17 cellular contexts compared by ENCODE assay signal in genomic region chr6:75290136-75290535, GRCh38.
"Had no signal": no experiment of that assay in that cellular context is flagged by ENCODE, and none has a peak within 500 bp of the region (broad histone marks: within the 10 kb centered on the region; RNA-seq: fewer than 3 reads in every experiment).

No MANE protein-coding gene starts in this region.

- H3K27me3 ChIP-seq: cardiac muscle cell, neutrophil, upper lobe of left lung had no signal

- H2AFZ ChIP-seq: parathyroid adenoma had no signal

- H3K27ac Mint-ChIP-seq: activated CD4-positive, alpha-beta T cell treated with anti-CD3 and anti-CD28 coated beads, Interleukin-2, amount 10 ng/mL, durations not matched to agents 7 days and 5 days; activated CD8-positive, alpha-beta T cell treated with anti-CD3 and anti-CD28 coated beads, Interleukin-2, amount 10 ng/mL, durations not matched to agents 7 days and 5 days; activated naive CD4-positive, alpha-beta T cell treated with anti-CD3 and anti-CD28 coated beads for 36 hours; activated naive CD8-positive, alpha-beta T cell treated with anti-CD3 and anti-CD28 coated beads, Interleukin-2, amount 50 U/mL, for 24 hours; activated T-cell treated with anti-CD3 and anti-CD28 coated beads, Interleukin-2, amount 50 U/mL, for 24 hours had no signal

- DNase-seq: activated CD4-positive, alpha-beta T cell treated with anti-CD3 and anti-CD28 coated beads, Interleukin-2, amount 10 ng/mL, durations not matched to agents 7 days and 5 days; activated CD8-positive, alpha-beta T cell treated with anti-CD3 and anti-CD28 coated beads, Interleukin-2, amount 10 ng/mL, durations not matched to agents 7 days and 5 days; activated naive CD4-positive, alpha-beta T cell treated with anti-CD3 and anti-CD28 coated beads for 36 hours; activated naive CD8-positive, alpha-beta T cell treated with anti-CD3 and anti-CD28 coated beads, Interleukin-2, amount 50 U/mL, for 24 hours; activated T-cell treated with anti-CD3 and anti-CD28 coated beads, Interleukin-2, amount 50 U/mL, for 24 hours; kidney; naive thymus-derived CD8-positive, alpha-beta T cell; retina; stimulated activated CD4-positive, alpha-beta T cell treated with anti-CD3 and anti-CD28 coated beads, Interleukin-12 subunit alpha, Interleukin-12 subunit beta, amount 100 ng/mL, for 4 hours; stimulated activated CD4-positive, alpha-beta T cell treated with anti-CD3 and anti-CD28 coated beads, Interleukin-1b, Interleukin-23, amount 100 ng/mL, for 48 hours; stimulated activated CD8-positive, alpha-beta memory T cell treated with anti-CD3 and anti-CD28 coated beads, Interleukin-4, amount 100 ng/mL, for 48 hours; stimulated activated naive CD4-positive, alpha-beta T cell treated with Interleukin-2 at 50 U/mL for 16 hours; T1000 had no signal

- ATAC-seq: activated CD8-positive, alpha-beta T cell treated with anti-CD3 and anti-CD28 coated beads, Interleukin-2, amount 10 ng/mL, durations not matched to agents 7 days and 5 days; activated naive CD8-positive, alpha-beta T cell treated with anti-CD3 and anti-CD28 coated beads, Interleukin-2, amount 50 U/mL, for 24 hours; naive thymus-derived CD8-positive, alpha-beta T cell had no signal

- H3K27me3 Mint-ChIP-seq: activated CD4-positive, alpha-beta T cell treated with anti-CD3 and anti-CD28 coated beads, Interleukin-2, amount 10 ng/mL, durations not matched to agents 7 days and 5 days; activated naive CD8-positive, alpha-beta T cell treated with anti-CD3 and anti-CD28 coated beads, Interleukin-2, amount 50 U/mL, for 24 hours; activated T-cell treated with anti-CD3 and anti-CD28 coated beads, Interleukin-2, amount 50 U/mL, for 24 hours; naive thymus-derived CD8-positive, alpha-beta T cell had no signal

- H3K79me2 ChIP-seq: parathyroid adenoma had no signal

- H3K36me3 ChIP-seq: neutrophil, upper lobe of left lung had no signal

- H3K4me3 Mint-ChIP-seq: activated CD4-positive, alpha-beta T cell treated with anti-CD3 and anti-CD28 coated beads, Interleukin-2, amount 10 ng/mL, durations not matched to agents 7 days and 5 days; activated CD8-positive, alpha-beta T cell treated with anti-CD3 and anti-CD28 coated beads, Interleukin-2, amount 10 ng/mL, durations not matched to agents 7 days and 5 days; activated naive CD4-positive, alpha-beta T cell treated with anti-CD3 and anti-CD28 coated beads for 36 hours; activated naive CD8-positive, alpha-beta T cell treated with anti-CD3 and anti-CD28 coated beads, Interleukin-2, amount 50 U/mL, for 24 hours; activated T-cell treated with anti-CD3 and anti-CD28 coated beads, Interleukin-2, amount 50 U/mL, for 24 hours; naive thymus-derived CD8-positive, alpha-beta T cell had no signal

- H3K9me3 ChIP-seq: neutrophil, upper lobe of left lung had no signal

- H3K9ac ChIP-seq: parathyroid adenoma had no signal

- H3K4me3 ChIP-seq: cardiac muscle cell, upper lobe of left lung had no signal

- H3K27ac ChIP-seq: neutrophil, upper lobe of left lung had no signal

- H3K9me3 Mint-ChIP-seq: activated CD4-positive, alpha-beta T cell treated with anti-CD3 and anti-CD28 coated beads, Interleukin-2, amount 10 ng/mL, durations not matched to agents 7 days and 5 days; activated naive CD4-positive, alpha-beta T cell treated with anti-CD3 and anti-CD28 coated beads for 36 hours; activated naive CD8-positive, alpha-beta T cell treated with anti-CD3 and anti-CD28 coated beads, Interleukin-2, amount 50 U/mL, for 24 hours; activated T-cell treated with anti-CD3 and anti-CD28 coated beads, Interleukin-2, amount 50 U/mL, for 24 hours; naive thymus-derived CD8-positive, alpha-beta T cell had no signal
